Comparison of ENCODE assay signal across 29 cellular contexts in the genomic region with DNA sequence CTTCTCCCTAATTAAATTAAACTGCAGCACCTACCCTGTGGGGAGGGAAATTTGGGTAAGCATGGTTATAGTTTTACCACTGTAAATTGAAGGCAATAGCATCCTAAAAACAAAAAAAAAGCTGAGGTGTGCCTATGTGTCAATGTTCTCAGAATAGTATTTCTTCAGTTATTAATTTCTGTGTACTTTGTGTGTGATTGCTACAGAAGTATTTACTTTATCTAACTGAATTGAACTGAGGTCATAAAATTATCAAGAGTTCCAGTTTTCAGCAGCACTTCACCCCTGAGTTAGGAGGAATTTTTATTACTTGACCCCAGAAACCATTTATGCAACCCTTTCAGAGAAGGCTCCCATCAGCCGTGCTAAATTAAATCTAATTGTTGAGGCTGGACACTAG.
"Had no signal": no experiment of that assay in that cellular context is flagged by ENCODE, and none has a peak within 500 bp of the region (broad histone marks: within the 10 kb centered on the region; RNA-seq: fewer than 3 reads in every experiment).

No MANE protein-coding gene starts in this region.

- H3K27me3 ChIP-seq: adrenal gland, breast epithelium, cardiac muscle cell, colonic mucosa had no signal

- H3K27ac ChIP-seq: adrenal gland, breast epithelium, cardiac muscle cell, colonic mucosa had no signal

- ATAC-seq: activated CD4-positive, alpha-beta T cell treated with anti-CD3 and anti-CD28 coated beads for 36 hours; activated CD8-positive, alpha-beta memory T cell treated with anti-CD3 and anti-CD28 coated beads, Interleukin-2, amount 10 ng/mL, durations not matched to agents 7 days and 5 days; activated CD8-positive, alpha-beta T cell treated with anti-CD3 and anti-CD28 coated beads, Interleukin-2, amount 10 ng/mL, durations not matched to agents 7 days and 5 days; activated naive CD8-positive, alpha-beta T cell treated with anti-CD3 and anti-CD28 coated beads, Interleukin-2, amount 50 U/mL, for 24 hours; esophagus mucosa had no signal

- DNase-seq: activated CD4-positive, alpha-beta memory T cell treated with anti-CD3 and anti-CD28 coated beads for 36 hours; activated CD4-positive, alpha-beta T cell treated with anti-CD3 and anti-CD28 coated beads for 36 hours; activated CD4-positive, alpha-beta T cell treated with anti-CD3 and anti-CD28 coated beads, Interleukin-2, amount 10 ng/mL, durations not matched to agents 24 days and 14 days; activated CD4-positive, CD25-positive, alpha-beta regulatory T cell; activated CD4-positive, CD25-positive, alpha-beta regulatory T cell treated with anti-CD3 and anti-CD28 coated beads, Interleukin-2, amount 50 U/mL, for 72 hours; activated CD8-positive, alpha-beta memory T cell treated with anti-CD3 and anti-CD28 coated beads, Interleukin-2, amount 10 ng/mL, durations not matched to agents 7 days and 5 days; activated CD8-positive, alpha-beta memory T cell treated with anti-CD3 and anti-CD28 coated beads, Interleukin-2, amount 50 U/mL, for 4 hours; activated CD8-positive, alpha-beta T cell treated with anti-CD3 and anti-CD28 coated beads, Interleukin-2, amount 10 ng/mL, durations not matched to agents 7 days and 5 days; activated effector memory CD4-positive, alpha-beta T cell treated with anti-CD3 and anti-CD28 coated beads, Interleukin-2, amount 50 U/mL, for 16 hours; activated naive CD4-positive, alpha-beta T cell treated with anti-CD3 and anti-CD28 coated beads for 36 hours; activated naive CD8-positive, alpha-beta T cell treated with anti-CD3 and anti-CD28 coated beads for 36 hours; activated naive CD8-positive, alpha-beta T cell treated with anti-CD3 and anti-CD28 coated beads, Interleukin-2, amount 50 U/mL, for 24 hours; activated T-cell treated with anti-CD3 and anti-CD28 coated beads, Interleukin-2, amount 50 U/mL, for 1 hour; activated T-cell treated with anti-CD3 and anti-CD28 coated beads, Interleukin-2, amount 50 U/mL, for 48 hours; adrenal gland; amygdala; aorta; central memory CD4-positive, alpha-beta T cell; cerebellar nuclear complex; colonic mucosa; effector CD8-positive, alpha-beta T cell; endodermal cell; foreskin fibroblast; glutamatergic neuron; T-helper 2 cell had no signal

- H3K9me3 ChIP-seq: adrenal gland, breast epithelium, colonic mucosa had no signal

- H3K4me1 ChIP-seq: adrenal gland, breast epithelium, colonic mucosa had no signal

- H3K36me3 ChIP-seq: adrenal gland, breast epithelium, cardiac muscle cell, colonic mucosa had no signal

- H3K4me3 ChIP-seq: adrenal gland, breast epithelium, cardiac muscle cell, colonic mucosa had no signal

- FAIRE-seq: frontal cortex had no signal
